In genomic region chr20:50526403-50526989, GRCh38 we compare ENCODE assay signal across 1 cellular context.
TF ChIP-seq lines count a peak whose summit lies in the region.

No MANE protein-coding gene starts in this region.

TF ChIP-seq in GM23338, 12 proteins besides CTCF, POLR2A, EP300 and RAD21 (continued from another document):
- TF ChIP-seq ZNF462 (CRISPR knock-in tag; IDR thresholded peaks at IDR 0.05) (no peak), POLR2AphosphoS5 (IDR thresholded peaks at IDR 0.05; ENCODE audit: low read depth) (no peak)
